In genomic region chr3:183385698-183386590, GRCh38 we compare ENCODE assay signal across 8 cellular contexts. TPM values are rescaled to one million over a fixed set of nuclear protein-coding genes. Genes with fewer than 3 reads are reported as not detected.
DNase-seq lines count a peak whose midpoint lies in the region; ATAC-seq, FAIRE-seq and TF ChIP-seq lines count a peak whose summit lies in the region.

No MANE protein-coding gene starts in this region.

- peaks cover 3% of the 10 kb centered on the region for H3K4me1 Mint-ChIP-seq in T-helper 17 cell

- DNase-seq in DMS153 treated with DMSO at 0.1 percent for 48 hours (lab: John Stamatoyannopoulos, UW; ENCODE audit: unreplicated experiment) (peak; percentile 31), H7 (peak; percentile 22), NCI-H1417 (lab: John Stamatoyannopoulos, UW) (peak; percentile 63 to 83 (median 78)), T-helper 17 cell (peak in 1 of 3 donors; percentile 29), GM12878 (ENCODE audit: low read depth, low spot score) (no peak), iPS DF 19.7 (ENCODE audit: low read depth, low spot score) (peak; percentile 25), skeletal muscle cell (ENCODE audit: low read depth) (peak; percentile 37)

- H3K27ac ChIP-seq in GM12878 (ENCODE audit: control insufficient read depth, insufficient read depth), result no peak overlapping the region

- RAD21 ChIA-PET in GM12878 (lab: Charles Lee; ENCODE audit: unreplicated experiment), result interaction anchor here (1.4 to 7.6 kb wide), 6 partner anchors 17 to 671 kb away, joined by 3 to 256 read pairs (median 40); partner anchors contain the start of gene PARL

- intact Hi-C loops in GM12878 (cut with micrococcal nuclease; ENCODE audit: unreplicated experiment), result loop anchor here (1.0 kb wide), 2 partner anchors 202 to 264 kb away; no protein-coding TSS in a partner anchor

- H3K27me3 Mint-ChIP-seq in T-helper 17 cell, result no peaks in the 10 kb centered on the region

- no peaks in the 10 kb centered on the region for H3K36me3 ChIP-seq in H7 (replicated peaks; ENCODE audit: control insufficient read depth, insufficient read depth, low read length)
- H3K36me3 ChIP-seq in GM12878 (ENCODE audit: control insufficient read depth in 2 of 2, insufficient read depth in 2 of 2, low read length in 1 of 2), result no peaks in the 10 kb centered on the region

- SMC1A ChIA-PET in GM12878 (lab: Charles Lee; ENCODE audit: uncharacterized antibody, unreplicated experiment), result interaction anchor here (0.5 to 8.4 kb wide), 18 partner anchors 12 to 670 kb away, joined by 3 to 265 read pairs (median 4); no protein-coding TSS in a partner anchor

- H3K36me3 Mint-ChIP-seq in T-helper 17 cell (ENCODE audit: low read depth), result peaks cover 2% of the 10 kb centered on the region

- TF ChIP-seq POLR2A in GM12878 (IDR thresholded peaks at IDR 0.05; ENCODE audit: low read depth, low read length), result no peak
- TF ChIP-seq POLR2A in GM18505 (IDR thresholded peaks at IDR 0.05; ENCODE audit: borderline replicate concordance, extremely low read depth, insufficient read depth, insufficient read length), result no peak

- POLR2A ChIA-PET in GM12878 (lab: Charles Lee), result interaction anchor here (0.5 to 5.3 kb wide), 2 partner anchors 201 to 412 kb away, joined by 3 to 23 read pairs; no protein-coding TSS in a partner anchor

- no TSS peak for BruUV-seq in GM12878 (replicated peaks; lab: Mats Ljungman, UMichigan)

- H3K4me1 ChIP-seq in GM12878 (ENCODE audit: control insufficient read depth, insufficient read depth, low read length), result peaks cover 7% of the 10 kb centered on the region; the same call in 1 of the 2 replicates

- H3K9me3 ChIP-seq in T-helper 17 cell (ENCODE audit: control insufficient read depth, low read length, poor library complexity, severe bottlenecking), result no peaks in the 10 kb centered on the region
- H3K9me3 ChIP-seq in GM12878 (replicated peaks; ENCODE audit: control insufficient read depth, insufficient read depth, low read length), result no peaks in the 10 kb centered on the region

- H3K4me3 Mint-ChIP-seq in T-helper 17 cell, result no peak overlapping the region

- CTCF ChIA-PET in GM12878 (lab: Yijun Ruan, JAX), result interaction anchor here (0.5 to 9.2 kb wide), 24 partner anchors 9 to 1242 kb away, joined by 3 to 400 read pairs (median 4); no protein-coding TSS in a partner anchor

- ATAC-seq in T-helper 17 cell, result peak; percentile 86
- ATAC-seq in GM12878, result peak; percentile 85
- ATAC-seq in GM18505 (IDR thresholded peaks at IDR 0.05; ENCODE audit: unreplicated experiment), result no peak

- H3K4me3 ChIP-seq in H7 (ENCODE audit: insufficient read depth, low read depth, low read length) (no peak overlapping the region), GM12878 (no peak overlapping the region), skeletal muscle cell (ENCODE audit: low read depth, low read length) (no peak overlapping the region)

- H3K79me2 ChIP-seq in GM12878 (ENCODE audit: control insufficient read depth, insufficient read depth, low read length), result no peaks in the 10 kb centered on the region

- in situ Hi-C loops in GM12878 (cut with MboI), result loop anchor here (5.0 kb wide), 2 partner anchors 264 to 479 kb away; no protein-coding TSS in a partner anchor

- H3K27me3 ChIP-seq in H7 (ENCODE audit: control insufficient read depth, insufficient read depth, low read length) (no peaks in the 10 kb centered on the region), GM12878 (replicated peaks in 1 of 2; ENCODE audit: control insufficient read depth in 2 of 2, insufficient read depth in 2 of 2, low read length in 1 of 2) (no peaks in the 10 kb centered on the region)

- H3K9ac ChIP-seq in GM12878 (ENCODE audit: control insufficient read depth, insufficient read depth, low read length), result no peak overlapping the region

- peak overlapping the region; percentile 24 for H3K27ac Mint-ChIP-seq in T-helper 17 cell

- H2AFZ ChIP-seq in GM12878 (ENCODE audit: control insufficient read depth, low read depth, low read length), result no peak overlapping the region

- TF ChIP-seq EP300 in GM12878 (IDR thresholded peaks at IDR 0.05; ENCODE audit: borderline replicate concordance in 1 of 2, control insufficient read depth in 1 of 2, low read depth in 2 of 2, low read length in 2 of 2), result no peak

- peak; percentile 62 for FAIRE-seq in GM12878 (lab: Jason Lieb, UNC)

- WGBS in GM12878 (ENCODE audit: insufficient coverage, insufficient replicate concordance, low lambda C conversion rate, missing lambda C conversion rate), result 49% methylated on average over 10 of the region's 11 CpGs

- peak; percentile 63 to 87 (median 81); a peak in 5 of 6 replicates for TF ChIP-seq CTCF in GM12878 (IDR thresholded peaks at IDR 0.05 in 2 of 3, conservative IDR thresholded peaks at IDR 0.05 in 1 of 3; ENCODE audit: control insufficient read depth in 2 of 3, extremely low read depth in 1 of 3, insufficient read depth in 1 of 3, low read depth in 3 of 3, low read length in 3 of 3)

- peak; percentile 84 for TF ChIP-seq RAD21 in GM12878 (IDR thresholded peaks at IDR 0.05; ENCODE audit: insufficient read depth, low read depth, low read length)

- no peaks in the 10 kb centered on the region for H4K20me1 ChIP-seq in GM12878 (ENCODE audit: control insufficient read depth, insufficient read depth)

- H3K4me2 ChIP-seq in GM12878 (ENCODE audit: control insufficient read depth, insufficient read depth), result no peak overlapping the region

TF ChIP-seq in GM12878, 131 proteins besides CTCF, POLR2A, EP300 and RAD21:
- TF ChIP-seq SMC3 (IDR thresholded peaks at IDR 0.05; ENCODE audit: borderline replicate concordance, low read length) (peak; percentile 83), SMAD1 (IDR thresholded peaks at IDR 0.05; ENCODE audit: low read depth, partially characterized antibody) (no peak)

RNA-seq across cellular contexts. Expression of gene MCF2L2, which starts 42.5 kb away (rescaled TPM):
- total RNA-seq in H7 (2014; rRNA removed; shearing (Covaris generic)), result 5.3 and 6.4 TPM in 2 replicates
- 10 to 100 TPM; 25.7 to 27.2 TPM for total RNA-seq in T-helper 17 cell
- total RNA-seq in GM12878 (2013; cell fraction: nucleolus; rRNA removed), result 6.4 and 7.5 TPM in 2 replicates
- 2.8 and 2.9 TPM in 2 replicates for total RNA-seq in GM12878 (2014; rRNA removed)
- total RNA-seq in GM12878 (2014; rRNA removed; fragmentation: Illumina TruSeq; extraction: Trizol), result 2.8 and 3.1 TPM in 2 replicates
- 1.6 and 2.2 TPM in 2 replicates for total RNA-seq in GM12878 (2021)
- not detected for polyA plus RNA-seq in GM12878 (2011; ENCODE audit: low read depth)
- polyA plus RNA-seq in GM12878 (2011; rRNA removed), result 0.43 and 0.52 TPM in 2 replicates
- polyA plus RNA-seq in GM12878 (2011; cell fraction: cytosol; rRNA removed), result 0.18 and 0.33 TPM in 2 replicates
- polyA plus RNA-seq in GM12878 (2011; cell fraction: nucleus; rRNA removed), result 0.88 and 1.0 TPM in 2 replicates
- 0.26 and 0.52 TPM in 2 replicates for polyA plus RNA-seq in GM12878 (2012)
- polyA plus RNA-seq in GM12878 (2014; fragmentation: Illumina TruSeq; extraction: Trizol), result 0.95 and 1.2 TPM in 2 replicates
- polyA plus RNA-seq in GM12878 (2014; fragmentation: Nextera tagmentation; extraction: Ambion mirVana), result under 1 TPM; 0.37 to 0.42 TPM
- polyA plus RNA-seq in GM12878 (2014; rRNA removed), result 1.6 and 2.0 TPM in 2 replicates
- 1 to 10 TPM in 1 of 2 experiments, under 1 TPM in 1; 0.72 to 1.6 TPM for polyA plus RNA-seq in GM12878 (2016; fragmentation: Nextera tagmentation; extraction: Ambion mirVana)
- 1.4 and 1.7 TPM in 2 replicates for polyA minus RNA-seq in GM12878 (2011; rRNA and poly(A)+ RNA removed)
- polyA minus RNA-seq in GM12878 (2011; cell fraction: cytosol; rRNA and poly(A)+ RNA removed), result 0.42 TPM in 1 of 2 replicates, not detected in the other
- 0.85 and 1.6 TPM in 2 replicates for polyA minus RNA-seq in GM12878 (2011; cell fraction: nucleus; rRNA and poly(A)+ RNA removed)
